ENCODE assay signal across 1 cellular context in genomic region chr1:2643414-2644077, GRCh38.
TF ChIP-seq lines count a peak whose summit lies in the region.

No MANE protein-coding gene starts in this region.

TF ChIP-seq in WTC11, 78 proteins besides CTCF, POLR2A, EP300 and RAD21 (continued from another document):
- TF ChIP-seq ERG (CRISPR knock-in tag; IDR thresholded peaks at IDR 0.05) (no peak), ZNF416 (CRISPR knock-in tag; IDR thresholded peaks at IDR 0.05) (no peak), AFF4 (CRISPR knock-in tag; IDR thresholded peaks at IDR 0.05; ENCODE audit: borderline replicate concordance) (no peak), IRF1 (CRISPR knock-in tag; IDR thresholded peaks at IDR 0.05) (no peak), CREB1 (CRISPR knock-in tag; IDR thresholded peaks at IDR 0.05) (no peak), RORB (CRISPR knock-in tag; IDR thresholded peaks at IDR 0.05) (no peak), TEAD1 (CRISPR knock-in tag; IDR thresholded peaks at IDR 0.05) (no peak), ZBTB43 (CRISPR knock-in tag; IDR thresholded peaks at IDR 0.05) (no peak), CREM (CRISPR knock-in tag; IDR thresholded peaks at IDR 0.05) (no peak), ZNF671 (CRISPR knock-in tag; IDR thresholded peaks at IDR 0.05) (no peak)
TF ChIP-seq in WTC11: peak in this region for 0.
